In the genomic region with DNA sequence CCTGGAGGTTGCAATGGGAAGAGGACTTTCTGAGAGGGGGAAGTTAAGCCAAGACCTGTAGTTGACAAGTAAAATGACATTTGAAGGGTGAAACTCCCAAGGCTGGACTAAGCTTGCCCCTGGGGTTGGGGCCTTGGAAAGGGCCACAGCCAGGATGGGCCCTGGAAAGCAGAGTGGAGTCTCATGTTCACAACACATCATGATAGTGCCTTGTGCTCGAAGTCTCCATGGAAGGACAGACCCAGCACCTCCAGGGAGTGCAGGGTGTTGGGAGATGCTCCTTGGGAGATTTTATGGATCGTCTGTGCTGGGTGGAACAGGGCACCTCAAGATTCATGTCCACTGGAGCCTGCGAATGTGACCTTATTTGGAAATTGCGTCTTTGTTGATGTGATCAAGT, we compare ENCODE assay signal across 32 cellular contexts. TPM values are rescaled to one million over a fixed set of nuclear protein-coding genes. Genes with fewer than 3 reads are reported as not detected.
"Had no signal": no experiment of that assay in that cellular context is flagged by ENCODE, and none has a peak within 500 bp of the region (broad histone marks: within the 10 kb centered on the region; RNA-seq: fewer than 3 reads in every experiment).

No MANE protein-coding gene starts in this region.

- H3K4me1 ChIP-seq: Peyer's patch, SJSA1 had no signal

- FAIRE-seq: TTC549 had no signal

- H3K9ac ChIP-seq: SK-N-SH had no signal

- H3K4me2 ChIP-seq: SK-N-SH had no signal

- H3K36me3 ChIP-seq: brain microvascular endothelial cell, MG63, Peyer's patch, SJSA1 had no signal

- H3K9me3 ChIP-seq: MG63, Peyer's patch, SJSA1, SK-N-SH had no signal

- H3K27ac ChIP-seq: brain microvascular endothelial cell, Peyer's patch, SJSA1 had no signal

- DNase-seq: activated CD4-positive, alpha-beta T cell treated with anti-CD3 and anti-CD28 coated beads, Interleukin-2, amount 10 ng/mL, durations not matched to agents 24 days and 14 days; activated CD4-positive, alpha-beta T cell treated with anti-CD3 and anti-CD28 coated beads, Interleukin-2, amount 50 U/mL, for 4 hours; activated CD8-positive, alpha-beta T cell treated with anti-CD3 and anti-CD28 coated beads for 36 hours; activated naive CD4-positive, alpha-beta T cell; activated naive CD4-positive, alpha-beta T cell treated with anti-CD3 and anti-CD28 coated beads, Interleukin-2, amount 50 U/mL, for 16 hours; activated naive CD8-positive, alpha-beta T cell treated with anti-CD3 and anti-CD28 coated beads for 36 hours; activated T-cell treated with anti-CD3 and anti-CD28 coated beads for 4 hours; activated T-cell treated with anti-CD3 and anti-CD28 coated beads, Interleukin-2, amount 50 U/mL, for 4 hours; amniotic stem cell; brain microvascular endothelial cell; Kasumi-1; KG1; MG63; MV-4-11; NCI-H1092; NCI-H1436 treated with DMSO at 0.1 percent for 48 hours; NCI-H1694 treated with DMSO at 0.1 percent for 48 hours; NCI-H2029; NCI-H345; NCI-H526; NCI-H748 treated with DMSO at 0.1 percent for 48 hours; NK-92 treated with Interleukin-12 subunit alpha and Interleukin-12 subunit beta, amount 100 ng/mL, for 24 hours; PC-3; RPMI8226; SHP77 treated with DMSO at 0.1 percent for 48 hours; SK-N-SH had no signal

- H3K4me3 ChIP-seq: MG63, Peyer's patch, SJSA1 had no signal

- H3K27me3 ChIP-seq: brain microvascular endothelial cell, MG63, Peyer's patch, SJSA1 had no signal

- ATAC-seq: activated CD8-positive, alpha-beta T cell treated with anti-CD3 and anti-CD28 coated beads for 36 hours; activated T-cell treated with anti-CD3 and anti-CD28 coated beads, Interleukin-2, amount 50 U/mL, for 4 hours; PC-3 had no signal

RNA-seq across cellular contexts. Expression of a gene that starts 55.6 kb away (rescaled TPM):
- total RNA-seq: activated CD4-positive, alpha-beta T cell treated with anti-CD3 and anti-CD28 coated beads, Interleukin-2, amount 10 ng/mL, durations not matched to agents 24 days and 14 days; activated CD8-positive, alpha-beta T cell treated with anti-CD3 and anti-CD28 coated beads for 36 hours; activated naive CD8-positive, alpha-beta T cell treated with anti-CD3 and anti-CD28 coated beads for 36 hours; activated T-cell treated with anti-CD3 and anti-CD28 coated beads, Interleukin-2, amount 50 U/mL, for 4 hours; activated T-helper 1 cell treated with anti-CD3 and anti-CD28 coated beads, Interleukin-12 subunit alpha, Interleukin-12 subunit beta, Interleukin-2, Interleukin-4 antibody, amounts not matched to agents 30 ng/mL and 10 ng/mL and 1 ng/mL, durations not matched to agents 14 hours and 24 hours and 36 hours; aorta; NCI-H460; PC-3; Peyer's patch; SJSA1 had no signal
- polyA plus RNA-seq: aorta, SK-N-SH had no signal
